ENCODE assay signal across 6 cellular contexts in genomic region chr22:38699784-38700183, GRCh38. TPM values are rescaled to one million over a fixed set of nuclear protein-coding genes. Genes with fewer than 3 reads are reported as not detected.
DNase-seq lines count a peak whose midpoint lies in the region; ATAC-seq and TF ChIP-seq lines count a peak whose summit lies in the region.

No MANE protein-coding gene starts in this region.

- CTCF ChIA-PET in activated CD8-positive, alpha-beta T cell treated with anti-CD3 and anti-CD28 coated beads, Interleukin-2, amount 10 ng/mL, durations not matched to agents 7 days and 5 days (lab: Charles Lee): interaction anchor here (1.3 to 6.3 kb wide), 4 partner anchors 18 to 647 kb away, joined by 4 to 36 read pairs (median 4); partner anchors contain the start of gene TOMM22

- POLR2A ChIA-PET in activated CD8-positive, alpha-beta T cell treated with anti-CD3 and anti-CD28 coated beads, Interleukin-2, amount 10 ng/mL, durations not matched to agents 7 days and 5 days (lab: Charles Lee): interaction anchor here (0.7 to 6.3 kb wide), 3 partner anchors 17 to 222 kb away, joined by 4 to 67 read pairs (median 4); partner anchors contain the start of gene TOMM22

- intact Hi-C loops in lower lobe of right lung (cut with DNase I): no loop called here

- peaks cover 65% of the 10 kb centered on the region for H3K4me1 ChIP-seq in lower lobe of right lung

- H3K27me3 ChIP-seq in lower lobe of right lung (ENCODE audit: low read depth): no peaks in the 10 kb centered on the region

- peak overlapping the region; percentile 79 for H3K4me3 ChIP-seq in lower lobe of right lung

- peak overlapping the region; percentile 98 for H3K27ac ChIP-seq in lower lobe of right lung

- no peaks in the 10 kb centered on the region for H3K36me3 ChIP-seq in lower lobe of right lung

- no peak for ATAC-seq in activated CD8-positive, alpha-beta T cell treated with anti-CD3 and anti-CD28 coated beads, Interleukin-2, amount 10 ng/mL, durations not matched to agents 7 days and 5 days
- ATAC-seq in lower lobe of right lung (no peak), GM18873 (IDR thresholded peaks at IDR 0.05; ENCODE audit: low FRiP score, unreplicated experiment) (no peak)

- H3K27ac Mint-ChIP-seq in activated CD8-positive, alpha-beta T cell treated with anti-CD3 and anti-CD28 coated beads, Interleukin-2, amount 10 ng/mL, durations not matched to agents 7 days and 5 days: peak overlapping the region; percentile 97

- peaks cover 43% of the 10 kb centered on the region for H3K36me3 Mint-ChIP-seq in activated CD8-positive, alpha-beta T cell treated with anti-CD3 and anti-CD28 coated beads, Interleukin-2, amount 10 ng/mL, durations not matched to agents 7 days and 5 days (ENCODE audit: low read depth)

- H3K9me3 ChIP-seq in lower lobe of right lung: no peaks in the 10 kb centered on the region

- TF ChIP-seq CTCF in lower lobe of right lung (IDR thresholded peaks at IDR 0.05): no peak

- no peaks in the 10 kb centered on the region for H3K27me3 Mint-ChIP-seq in activated CD8-positive, alpha-beta T cell treated with anti-CD3 and anti-CD28 coated beads, Interleukin-2, amount 10 ng/mL, durations not matched to agents 7 days and 5 days (ENCODE audit: low read depth)

- H3K9me3 Mint-ChIP-seq in activated CD8-positive, alpha-beta T cell treated with anti-CD3 and anti-CD28 coated beads, Interleukin-2, amount 10 ng/mL, durations not matched to agents 7 days and 5 days (ENCODE audit: insufficient read depth): no peaks in the 10 kb centered on the region

- in situ Hi-C loops in G401 (cut with HindIII; ENCODE audit: low sequenced_read_pairs): no loop called here

- H3K4me1 Mint-ChIP-seq in activated CD8-positive, alpha-beta T cell treated with anti-CD3 and anti-CD28 coated beads, Interleukin-2, amount 10 ng/mL, durations not matched to agents 7 days and 5 days (ENCODE audit: low read depth): peaks cover 60% of the 10 kb centered on the region

- H3K4me3 Mint-ChIP-seq in activated CD8-positive, alpha-beta T cell treated with anti-CD3 and anti-CD28 coated beads, Interleukin-2, amount 10 ng/mL, durations not matched to agents 7 days and 5 days: peak overlapping the region; percentile 92

- DNase-seq in G401 (ENCODE audit: low spot score) (peak; percentile 34), lower lobe of right lung (no peak), NCI-H2171 (lab: John Stamatoyannopoulos, UW) (no peak), midbrain (lab: John Stamatoyannopoulos, UW) (no peak)
- no peak for DNase-seq in activated CD8-positive, alpha-beta T cell treated with anti-CD3 and anti-CD28 coated beads, Interleukin-2, amount 10 ng/mL, durations not matched to agents 7 days and 5 days

RNA-seq across cellular contexts. Expression of gene JOSD1, which starts 1.0 kb away (rescaled TPM):
- total RNA-seq in G401 (2014; rRNA removed; shearing (Covaris generic)): 33.3 and 41.4 TPM in 2 replicates
- 10 to 100 TPM; 60.0 to 63.7 TPM for total RNA-seq in activated CD8-positive, alpha-beta T cell treated with anti-CD3 and anti-CD28 coated beads, Interleukin-2, amount 10 ng/mL, durations not matched to agents 7 days and 5 days
- total RNA-seq in lower lobe of right lung: 44.7 TPM

RNA-seq across cellular contexts. Expression of gene GTPBP1, which starts 6.0 kb away (rescaled TPM):
- 30.5 and 35.9 TPM in 2 replicates for total RNA-seq in G401 (2014; rRNA removed; shearing (Covaris generic))
- total RNA-seq in activated CD8-positive, alpha-beta T cell treated with anti-CD3 and anti-CD28 coated beads, Interleukin-2, amount 10 ng/mL, durations not matched to agents 7 days and 5 days: 10 to 100 TPM; 71.8 to 73.9 TPM
- 66.7 TPM for total RNA-seq in lower lobe of right lung

RNA-seq across cellular contexts. Expression of gene TOMM22, which starts 18.0 kb away (rescaled TPM):
- total RNA-seq in G401 (2014; rRNA removed; shearing (Covaris generic)): 131 and 138 TPM in 2 replicates
- total RNA-seq in activated CD8-positive, alpha-beta T cell treated with anti-CD3 and anti-CD28 coated beads, Interleukin-2, amount 10 ng/mL, durations not matched to agents 7 days and 5 days: 10 to 100 TPM; 91.3 to 98.7 TPM
- 42.2 TPM for total RNA-seq in lower lobe of right lung

RNA-seq across cellular contexts. Expression of gene CBY1, which starts 43.3 kb away (rescaled TPM):
- 34.2 and 47.6 TPM in 2 replicates for total RNA-seq in G401 (2014; rRNA removed; shearing (Covaris generic))
- 10 to 100 TPM; 11.6 to 13.6 TPM for total RNA-seq in activated CD8-positive, alpha-beta T cell treated with anti-CD3 and anti-CD28 coated beads, Interleukin-2, amount 10 ng/mL, durations not matched to agents 7 days and 5 days
- total RNA-seq in lower lobe of right lung: 30.8 TPM

RNA-seq across cellular contexts. Expression of gene FAM227A, which starts 43.6 kb away (rescaled TPM):
- 0.37 and 0.41 TPM in 2 replicates for total RNA-seq in G401 (2014; rRNA removed; shearing (Covaris generic))
- under 1 TPM; 0.87 to 0.89 TPM for total RNA-seq in activated CD8-positive, alpha-beta T cell treated with anti-CD3 and anti-CD28 coated beads, Interleukin-2, amount 10 ng/mL, durations not matched to agents 7 days and 5 days
- 3.4 TPM for total RNA-seq in lower lobe of right lung
